ENCODE assay signal across 22 cellular contexts in the genomic region with DNA sequence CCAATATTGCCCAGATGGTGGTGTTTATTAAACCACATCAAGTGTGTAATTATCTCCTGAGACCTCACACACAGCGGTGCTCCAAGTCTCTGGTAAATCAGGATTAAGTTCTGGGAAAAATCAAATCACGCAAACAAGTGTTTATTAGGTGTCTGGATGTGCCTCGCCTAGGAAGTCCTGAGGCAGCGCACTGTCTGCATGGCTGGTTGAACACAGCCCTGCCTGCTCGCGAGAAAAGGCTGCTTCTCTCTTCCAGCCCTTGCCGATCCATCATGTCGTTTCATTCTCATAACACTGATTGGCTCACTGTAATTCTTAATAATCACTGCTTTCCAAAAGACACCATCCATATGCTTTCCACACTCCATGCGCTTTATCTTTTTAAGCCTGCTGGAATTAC.
"Had no signal": no experiment of that assay in that cellular context is flagged by ENCODE, and none has a peak within 500 bp of the region (broad histone marks: within the 10 kb centered on the region; RNA-seq: fewer than 3 reads in every experiment).

No MANE protein-coding gene starts in this region.

- H3K9me3 ChIP-seq: mucosa of descending colon, neutrophil, pancreas, sigmoid colon, stomach, thyroid gland, vagina had no signal

- H3K4me3 ChIP-seq: dorsolateral prefrontal cortex, mucosa of descending colon, pancreas, sigmoid colon, stomach, thyroid gland, vagina had no signal

- H3K36me3 ChIP-seq: neutrophil, pancreas, sigmoid colon, stomach, thyroid gland, vagina had no signal

- ATAC-seq: left lobe of liver; mucosa of descending colon; pancreas; stimulated activated effector memory CD8-positive, alpha-beta T cell treated with anti-CD3 and anti-CD28 coated beads, Interleukin-12 subunit alpha, Interleukin-12 subunit beta, amount 100 ng/mL, for 72 hours had no signal

- H3K27me3 ChIP-seq: dorsolateral prefrontal cortex, pancreas, thyroid gland, vagina had no signal

- H3K4me1 ChIP-seq: sigmoid colon, vagina had no signal

- DNase-seq: dorsolateral prefrontal cortex; effector CD4-positive, alpha-beta T cell; hypothalamus; immature natural killer cell; mesenchymal stem cell; mucosa of descending colon; naive B cell; pancreas; retina; sigmoid colon; stimulated activated CD4-positive, alpha-beta T cell treated with anti-CD3 and anti-CD28 coated beads, Interleukin-2, amount 100 ng/mL, for 24 hours; stimulated activated CD4-positive, alpha-beta T cell treated with anti-CD3 and anti-CD28 coated beads, Interleukin-4, amount 100 ng/mL, for 24 hours; stimulated activated naive CD4-positive, alpha-beta T cell treated with Interleukin-2 at 50 U/mL for 16 hours; stomach; thyroid gland; trophoblast cell had no signal

- H3K27ac ChIP-seq: neutrophil, pancreas, sigmoid colon, stomach, vagina had no signal

- FAIRE-seq: frontal cortex, keratinocyte, pancreas had no signal
